Comparison of ENCODE assay signal across 9 cellular contexts in genomic region chr16:58516768-58517107, GRCh38. TPM values are rescaled to one million over a fixed set of nuclear protein-coding genes. Genes with fewer than 3 reads are reported as not detected.
DNase-seq lines count a peak whose midpoint lies in the region; ATAC-seq and TF ChIP-seq lines count a peak whose summit lies in the region.
"Had no signal": no experiment of that assay in that cellular context is flagged by ENCODE, and none has a peak within 500 bp of the region (broad histone marks: within the 10 kb centered on the region; RNA-seq: fewer than 3 reads in every experiment).

No MANE protein-coding gene starts in this region.

- DNase-seq in stimulated activated naive CD8-positive, alpha-beta T cell treated with anti-CD3 and anti-CD28 coated beads, Interleukin-15, Interleukin-2, amounts not matched to agents 100 U/mL and 50 U/mL, for 24 hours, result no peak
- DNase-seq in activated B cell treated with CpG ODN at 0.5 μM for 24 hours (no peak), upper lobe of right lung (no peak), HCEC 1CT (no peak), mucosa of descending colon (no peak)
- no peak for DNase-seq in stimulated activated naive CD4-positive, alpha-beta T cell (lab: John Stamatoyannopoulos, UW)

- POLR2A ChIA-PET in activated B cell treated with CpG ODN at 0.5 μM for 24 hours (lab: Charles Lee), result no interaction called here

- H3K27me3 Mint-ChIP-seq in stimulated activated naive CD8-positive, alpha-beta T cell treated with anti-CD3 and anti-CD28 coated beads, Interleukin-15, Interleukin-2, amounts not matched to agents 100 ng/mL and 50 ng/mL, for 24 hours, result no peaks in the 10 kb centered on the region
- H3K27me3 Mint-ChIP-seq in activated B cell treated with CpG ODN at 0.5 μM for 24 hours, result no peaks in the 10 kb centered on the region

- CTCF ChIA-PET in activated B cell treated with CpG ODN at 0.5 μM for 24 hours (lab: Charles Lee), result no interaction called here

- peak overlapping the region; percentile 46; the same call in 1 of the 2 replicates for H3K4me3 ChIP-seq in iPS-18c (ENCODE audit: insufficient read depth, low read depth, low read length)
- H3K4me3 ChIP-seq in upper lobe of right lung, result peak overlapping the region; percentile 96
- H3K4me3 ChIP-seq in mucosa of descending colon, result no peak overlapping the region

- H3K9me3 Mint-ChIP-seq in stimulated activated naive CD8-positive, alpha-beta T cell treated with anti-CD3 and anti-CD28 coated beads, Interleukin-15, Interleukin-2, amounts not matched to agents 100 ng/mL and 50 ng/mL, for 24 hours, result no peaks in the 10 kb centered on the region
- no peaks in the 10 kb centered on the region for H3K9me3 Mint-ChIP-seq in activated B cell treated with CpG ODN at 0.5 μM for 24 hours
- H3K9me3 Mint-ChIP-seq: activated naive CD4-positive, alpha-beta T cell treated with anti-CD3 and anti-CD28 coated beads, Interleukin-2, amount 50 U/mL, for 72 hours had no signal

- H3K4me1 Mint-ChIP-seq in stimulated activated naive CD8-positive, alpha-beta T cell treated with anti-CD3 and anti-CD28 coated beads, Interleukin-15, Interleukin-2, amounts not matched to agents 100 ng/mL and 50 ng/mL, for 24 hours (ENCODE audit: low read depth), result peaks cover 47% of the 10 kb centered on the region
- peaks cover 24% of the 10 kb centered on the region for H3K4me1 Mint-ChIP-seq in activated B cell treated with CpG ODN at 0.5 μM for 24 hours

- no peaks in the 10 kb centered on the region for H3K27me3 ChIP-seq in upper lobe of right lung

- H3K4me1 ChIP-seq in upper lobe of right lung, result peaks cover 16% of the 10 kb centered on the region
- peaks cover 19% of the 10 kb centered on the region for H3K4me1 ChIP-seq in mucosa of descending colon (ENCODE audit: low read depth)

- peaks cover 56% of the 10 kb centered on the region for H3K36me3 Mint-ChIP-seq in stimulated activated naive CD8-positive, alpha-beta T cell treated with anti-CD3 and anti-CD28 coated beads, Interleukin-15, Interleukin-2, amounts not matched to agents 100 ng/mL and 50 ng/mL, for 24 hours (ENCODE audit: low read depth)
- peaks cover 49% of the 10 kb centered on the region for H3K36me3 Mint-ChIP-seq in activated B cell treated with CpG ODN at 0.5 μM for 24 hours (ENCODE audit: low read depth)

- H3K27ac ChIP-seq in upper lobe of right lung, result no peak overlapping the region

- H3K4me3 Mint-ChIP-seq in stimulated activated naive CD8-positive, alpha-beta T cell treated with anti-CD3 and anti-CD28 coated beads, Interleukin-15, Interleukin-2, amounts not matched to agents 100 ng/mL and 50 ng/mL, for 24 hours, result peak overlapping the region; percentile 90
- peak overlapping the region; percentile 25 for H3K4me3 Mint-ChIP-seq in activated B cell treated with CpG ODN at 0.5 μM for 24 hours

- no peaks in the 10 kb centered on the region for H3K9me3 ChIP-seq in iPS-18c (ENCODE audit: control insufficient read depth, insufficient read depth, low read length)
- H3K9me3 ChIP-seq in upper lobe of right lung, result no peaks in the 10 kb centered on the region
- H3K9me3 ChIP-seq in mucosa of descending colon, result no peaks in the 10 kb centered on the region

- peak overlapping the region; percentile 29 for H3K27ac Mint-ChIP-seq in stimulated activated naive CD8-positive, alpha-beta T cell treated with anti-CD3 and anti-CD28 coated beads, Interleukin-15, Interleukin-2, amounts not matched to agents 100 ng/mL and 50 ng/mL, for 24 hours
- H3K27ac Mint-ChIP-seq in activated B cell treated with CpG ODN at 0.5 μM for 24 hours, result no peak overlapping the region

- TF ChIP-seq CTCF in activated B cell treated with CpG ODN at 0.5 μM for 24 hours (IDR thresholded peaks at IDR 0.05) (no peak), upper lobe of right lung (IDR thresholded peaks at IDR 0.05) (no peak), mucosa of descending colon (IDR thresholded peaks at IDR 0.05) (no peak)

- H3K36me3 ChIP-seq in upper lobe of right lung (peaks cover 48% of the 10 kb centered on the region), mucosa of descending colon (ENCODE audit: low read depth) (peaks cover 18% of the 10 kb centered on the region)

- no peak for ATAC-seq in stimulated activated naive CD8-positive, alpha-beta T cell treated with anti-CD3 and anti-CD28 coated beads, Interleukin-15, Interleukin-2, amounts not matched to agents 100 U/mL and 50 U/mL, for 24 hours
- no peak for ATAC-seq in activated B cell treated with CpG ODN at 0.5 μM for 24 hours (ENCODE audit: low read depth)
- ATAC-seq in upper lobe of right lung, result no peak
- ATAC-seq in mucosa of descending colon, result no peak

- intact Hi-C loops in activated B cell treated with CpG ODN at 0.5 μM for 24 hours (cut with micrococcal nuclease), result loop anchor here (5.0 to 10.0 kb wide), 2 partner anchors 216 to 392 kb away; partner anchors contain the start of genes CFAP20 and GOT2
- intact Hi-C loops in upper lobe of right lung (cut with DNase I), result no loop called here
- intact Hi-C loops in mucosa of descending colon (cut with DNase I, micrococcal nuclease), result no loop called here

RNA-seq across cellular contexts. Expression of gene SETD6, which starts 1.4 kb away (rescaled TPM):
- 25.6 and 31.1 TPM in 2 replicates for total RNA-seq in activated B cell treated with CpG ODN at 0.5 μM for 24 hours
- total RNA-seq in upper lobe of right lung, result 22.0 TPM
- total RNA-seq in mucosa of descending colon, result 10 to 100 TPM; 12.8 to 17.5 (median 14.2) TPM

RNA-seq across cellular contexts. Expression of gene NDRG4, which starts 16.8 kb away (rescaled TPM):
- total RNA-seq in activated B cell treated with CpG ODN at 0.5 μM for 24 hours (1.8 and 2.0 TPM in 2 replicates), upper lobe of right lung (48.1 TPM), mucosa of descending colon (10 to 100 TPM in 1 of 3 donors, 1 to 10 TPM in 2; 3.0 to 15.8 (median 3.6) TPM)
